ENCODE assay signal across 14 cellular contexts in the genomic region with DNA sequence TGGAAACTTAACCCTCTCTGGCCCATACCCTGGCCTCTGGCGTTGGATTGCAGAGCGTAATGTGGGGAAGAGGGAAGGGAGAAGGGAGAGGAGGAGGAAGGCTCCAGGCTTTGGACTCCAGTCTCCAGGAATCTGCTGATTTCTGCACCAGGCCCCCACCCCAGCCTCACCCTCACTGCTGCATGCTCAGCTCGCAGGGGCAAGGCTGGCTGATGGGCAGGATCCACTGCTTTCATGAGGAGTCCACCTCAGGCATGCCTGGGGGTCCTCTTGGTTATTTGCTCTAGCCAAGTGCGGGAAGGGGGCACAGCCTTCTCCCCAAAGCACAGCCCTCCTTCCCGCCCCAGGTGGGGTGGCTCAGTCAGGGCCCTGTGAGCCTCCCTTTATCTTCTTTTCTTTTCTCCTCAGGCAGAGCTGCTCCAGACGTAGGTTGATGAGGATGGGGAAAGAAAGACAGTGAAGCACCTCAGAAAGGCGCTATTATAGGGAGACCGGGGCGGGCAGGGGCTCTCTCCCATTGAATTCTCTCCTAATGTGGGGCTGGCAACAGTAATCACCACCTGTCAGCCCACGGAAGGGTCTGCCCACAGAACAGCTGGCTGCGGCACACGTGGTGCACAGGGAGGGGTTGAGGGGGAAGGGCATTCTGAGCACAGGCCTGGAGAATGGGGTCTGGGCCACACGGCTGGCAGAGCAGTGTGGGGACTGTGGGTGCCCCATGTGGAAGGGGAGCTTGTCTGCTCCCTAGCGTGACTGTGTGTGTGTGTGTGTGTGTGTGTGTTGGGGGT. TPM values are rescaled to one million over a fixed set of nuclear protein-coding genes. Genes with fewer than 3 reads are reported as not detected.
A peak's percentile ranks its signal among the peaks of the same experiment; 100 is the strongest.
DNase-seq lines count a peak whose midpoint lies in the region; ATAC-seq and TF ChIP-seq lines count a peak whose summit lies in the region.
"Had no signal": no experiment of that assay in that cellular context is flagged by ENCODE, and none has a peak within 500 bp of the region (broad histone marks: within the 10 kb centered on the region; RNA-seq: fewer than 3 reads in every experiment).

No MANE protein-coding gene starts in this region.

- H3K27me3 ChIP-seq in right cardiac atrium (ENCODE audit: control insufficient read depth, insufficient read depth) (no peaks in the 10 kb centered on the region), neural progenitor cell (no peaks in the 10 kb centered on the region), vagina (no peaks in the 10 kb centered on the region)
- no peaks in the 10 kb centered on the region for H3K27me3 ChIP-seq in CD8-positive, alpha-beta T cell (ENCODE audit: insufficient read depth, low read length)

- TF ChIP-seq POLR2A in vagina (IDR thresholded peaks at IDR 0.05) = no peak

- peaks cover 7% of the 10 kb centered on the region for H3K4me1 ChIP-seq in right cardiac atrium (ENCODE audit: control insufficient read depth, insufficient read depth, low read length)
- peaks cover 30% of the 10 kb centered on the region for H3K4me1 ChIP-seq in neural progenitor cell
- peaks cover 56% of the 10 kb centered on the region for H3K4me1 ChIP-seq in vagina
- peaks cover 5% of the 10 kb centered on the region for H3K4me1 ChIP-seq in CD8-positive, alpha-beta T cell (ENCODE audit: insufficient read depth, low read length)

- H4K20me1 ChIP-seq in neural progenitor cell (ENCODE audit: low read depth) = no peaks in the 10 kb centered on the region

- WGBS in right cardiac atrium = 63% methylated on average over 14 of the region's 14 CpGs

- H3K27ac ChIP-seq in right cardiac atrium (ENCODE audit: low read length) (peak overlapping the region; percentile 21), coronary artery (peak overlapping the region; percentile 61 to 90), neural progenitor cell (no peak overlapping the region), vagina (peak overlapping the region; percentile 90)
- H3K27ac ChIP-seq in CD8-positive, alpha-beta T cell (ENCODE audit: low read depth, low read length) = no peak overlapping the region
- H3K27ac ChIP-seq: C4-2B had no signal

- peaks cover 19% of the 10 kb centered on the region for H3K79me2 ChIP-seq in neural progenitor cell (ENCODE audit: low read depth)

- H3K36me3 Mint-ChIP-seq in neural progenitor cell = peaks cover 5% of the 10 kb centered on the region
- H3K36me3 Mint-ChIP-seq in CD8-positive, alpha-beta T cell = peaks cover 6% of the 10 kb centered on the region
- H3K36me3 Mint-ChIP-seq: activated CD8-positive, alpha-beta memory T cell treated with anti-CD3 and anti-CD28 coated beads, Interleukin-2, amount 10 ng/mL, durations not matched to agents 7 days and 5 days had no signal

- H3K4me2 ChIP-seq in neural progenitor cell = peak overlapping the region; percentile 37

- peaks cover 22% of the 10 kb centered on the region for H3F3A ChIP-seq in neural progenitor cell (ENCODE audit: low read depth)

- intact Hi-C loops in right cardiac atrium (cut with DNase I) = loop anchor here in 1 of 4 donors (5.0 kb wide), 1 partner anchor 299 kb away; no protein-coding TSS in a partner anchor
- intact Hi-C loops in cardiac septum (cut with DNase I) = no loop called here
- intact Hi-C loops in vagina (cut with DNase I) = loop anchor here (10.0 kb wide), 1 partner anchor 232 kb away; no protein-coding TSS in a partner anchor
- intact Hi-C loops in CD8-positive, alpha-beta T cell (cut with DNase I, micrococcal nuclease) = no loop called here

- peaks cover 19% of the 10 kb centered on the region for H3K9me3 Mint-ChIP-seq in neural progenitor cell
- H3K9me3 Mint-ChIP-seq in CD8-positive, alpha-beta T cell = no peaks in the 10 kb centered on the region

- peak overlapping the region; percentile 31 for H2AFZ ChIP-seq in neural progenitor cell (replicated peaks)

- H3K9me3 ChIP-seq in right cardiac atrium (ENCODE audit: control insufficient read depth, low read length) (no peaks in the 10 kb centered on the region), neural progenitor cell (ENCODE audit: low read depth) (no peaks in the 10 kb centered on the region), vagina (no peaks in the 10 kb centered on the region)
- no peaks in the 10 kb centered on the region for H3K9me3 ChIP-seq in CD8-positive, alpha-beta T cell (ENCODE audit: low read length)

- H3K4me3 ChIP-seq in right cardiac atrium (ENCODE audit: low read length) (peak overlapping the region; percentile 29), coronary artery (peak overlapping the region; percentile 59), neural progenitor cell (no peak overlapping the region), vagina (peak overlapping the region; percentile 35 to 45)
- no peak overlapping the region for H3K4me3 ChIP-seq in CD8-positive, alpha-beta T cell (ENCODE audit: low read depth, low read length)

- no peak for ATAC-seq in right cardiac atrium
- ATAC-seq in CD8-positive, alpha-beta T cell = no peak
- ATAC-seq: activated CD8-positive, alpha-beta memory T cell treated with anti-CD3 and anti-CD28 coated beads, Interleukin-2, amount 10 ng/mL, durations not matched to agents 7 days and 5 days had no signal

- DNase-seq in right cardiac atrium = peak in 2 of 3 donors; percentile 56 to 57
- no peak for DNase-seq in cardiac septum (ENCODE audit: low spot score)
- no peak for DNase-seq in coronary artery (ENCODE audit: low spot score)
- no peak for DNase-seq in neural progenitor cell (ENCODE audit: low spot score)
- DNase-seq in vagina (ENCODE audit: extremely low spot score in 2 of 2) = no peak
- DNase-seq in inferior parietal cortex (ENCODE audit: extremely low spot score) = no peak
- no peak for DNase-seq in NCI-H1105 (lab: John Stamatoyannopoulos, UW)
- no peak for DNase-seq in CD8-positive, alpha-beta T cell
- DNase-seq: activated CD8-positive, alpha-beta memory T cell treated with anti-CD3 and anti-CD28 coated beads, Interleukin-2, amount 10 ng/mL, durations not matched to agents 7 days and 5 days; naive B cell; NCI-H187 treated with DMSO at 0.1 percent for 48 hours; stimulated activated CD4-positive, alpha-beta T cell treated with anti-CD3 and anti-CD28 coated beads, Interleukin-4, amount 100 ng/mL, for 24 hours; SW 1271 had no signal

- no peaks in the 10 kb centered on the region for H3K36me3 ChIP-seq in neural progenitor cell
- H3K36me3 ChIP-seq in vagina = no peaks in the 10 kb centered on the region
- H3K36me3 ChIP-seq in CD8-positive, alpha-beta T cell (ENCODE audit: insufficient read depth, low read length) = no peaks in the 10 kb centered on the region

- no peak overlapping the region for H3K4me3 Mint-ChIP-seq in neural progenitor cell
- no peak overlapping the region for H3K4me3 Mint-ChIP-seq in CD8-positive, alpha-beta T cell
- H3K4me3 Mint-ChIP-seq: activated CD8-positive, alpha-beta memory T cell treated with anti-CD3 and anti-CD28 coated beads, Interleukin-2, amount 10 ng/mL, durations not matched to agents 7 days and 5 days had no signal

- POLR2A ChIA-PET in CD8-positive, alpha-beta T cell (lab: Charles Lee) = no interaction called here

- no peak for TF ChIP-seq CTCF in coronary artery (IDR thresholded peaks at IDR 0.05)
- TF ChIP-seq CTCF in neural progenitor cell (IDR thresholded peaks at IDR 0.05) = no peak
- no peak for TF ChIP-seq CTCF in vagina (IDR thresholded peaks at IDR 0.05)
- no peak for TF ChIP-seq CTCF in CD8-positive, alpha-beta T cell (IDR thresholded peaks at IDR 0.05)

- H3K27me3 Mint-ChIP-seq in neural progenitor cell (ENCODE audit: insufficient read depth, low read depth) = peaks cover 8% of the 10 kb centered on the region
- no peaks in the 10 kb centered on the region for H3K27me3 Mint-ChIP-seq in CD8-positive, alpha-beta T cell (ENCODE audit: low read depth)
- H3K27me3 Mint-ChIP-seq: activated CD8-positive, alpha-beta memory T cell treated with anti-CD3 and anti-CD28 coated beads, Interleukin-2, amount 10 ng/mL, durations not matched to agents 7 days and 5 days had no signal

- H3K27ac Mint-ChIP-seq in neural progenitor cell = peak overlapping the region; percentile 59
- H3K27ac Mint-ChIP-seq in CD8-positive, alpha-beta T cell = no peak overlapping the region
- H3K27ac Mint-ChIP-seq: activated CD8-positive, alpha-beta memory T cell treated with anti-CD3 and anti-CD28 coated beads, Interleukin-2, amount 10 ng/mL, durations not matched to agents 7 days and 5 days had no signal

- H3K4me1 Mint-ChIP-seq in neural progenitor cell = peaks cover 51% of the 10 kb centered on the region
- H3K4me1 Mint-ChIP-seq in CD8-positive, alpha-beta T cell (ENCODE audit: low read depth) = peaks cover 7% of the 10 kb centered on the region

- CTCF ChIA-PET in CD8-positive, alpha-beta T cell (lab: Charles Lee) = interaction anchor here (0.6 kb wide), 1 partner anchor 30 kb away, joined by 3 read pairs; no protein-coding TSS in a partner anchor

- H3K9ac ChIP-seq in neural progenitor cell = no peak overlapping the region

RNA-seq across cellular contexts. Expression of a gene that starts 3.9 kb away (rescaled TPM):
- total RNA-seq in right cardiac atrium = 10 to 100 TPM; 25.8 to 33.9 (median 31.6) TPM
- 27.5 TPM for polyA plus RNA-seq in right cardiac atrium
- total RNA-seq in cardiac septum = 8.2 TPM
- total RNA-seq in neural progenitor cell (ENCODE audit: low replicate concordance) = 13.4 and 19.3 TPM in 2 replicates
- 108 TPM for total RNA-seq in vagina
- total RNA-seq in CD8-positive, alpha-beta T cell = under 1 TPM; 0.49 to 0.67 TPM

RNA-seq across cellular contexts. Expression of a gene that starts 54.0 kb away (rescaled TPM):
- 10 to 100 TPM; 56.1 to 98.7 (median 62.8) TPM for total RNA-seq in right cardiac atrium
- polyA plus RNA-seq in right cardiac atrium = 14.4 TPM
- 63.5 TPM for total RNA-seq in cardiac septum
- total RNA-seq in neural progenitor cell (ENCODE audit: low replicate concordance) = 37.1 and 41.3 TPM in 2 replicates
- total RNA-seq in vagina = 52.3 TPM
- 100 to 1,000 TPM; 301 to 312 TPM for total RNA-seq in CD8-positive, alpha-beta T cell

Comparison
In these comparisons a context has a peak if more than half of its experiments do, and no peak if none do; other contexts are left out.
1. DNase-seq: peak in right cardiac atrium (2 of 3); none in cardiac septum (single experiment), coronary artery (single experiment), neural progenitor cell (single experiment), vagina (0 of 2), inferior parietal cortex (single experiment), NCI-H1105 (single experiment) and CD8-positive, alpha-beta T cell (0 of 7).
2. H3K27ac ChIP-seq: peak in right cardiac atrium (single experiment), coronary artery (2 of 2) and vagina (single experiment); none in neural progenitor cell (single experiment) and CD8-positive, alpha-beta T cell (single experiment).
3. H3K4me3 ChIP-seq: peak in right cardiac atrium (single experiment), coronary artery (single experiment) and vagina (2 of 2); none in neural progenitor cell (single experiment) and CD8-positive, alpha-beta T cell (single experiment).